In genomic region chr22:42994917-42995562, GRCh38 we compare ENCODE assay signal across 8 cellular contexts. TPM values are rescaled to one million over a fixed set of nuclear protein-coding genes. Genes with fewer than 3 reads are reported as not detected.
A peak's percentile ranks its signal among the peaks of the same experiment; 100 is the strongest.
DNase-seq lines count a peak whose midpoint lies in the region; ATAC-seq and TF ChIP-seq lines count a peak whose summit lies in the region.

No MANE protein-coding gene starts in this region.

- H3K36me3 Mint-ChIP-seq in brain: peaks cover 44% of the 10 kb centered on the region
- peaks cover 5% of the 10 kb centered on the region for H3K36me3 Mint-ChIP-seq in stimulated activated effector memory CD8-positive, alpha-beta T cell treated with anti-CD3 and anti-CD28 coated beads, Interleukin-12 subunit alpha, Interleukin-12 subunit beta, amount 100 ng/mL, for 72 hours

- H3K27me3 Mint-ChIP-seq in brain: no peaks in the 10 kb centered on the region

- ATAC-seq in stimulated activated effector memory CD8-positive, alpha-beta T cell treated with anti-CD3 and anti-CD28 coated beads, Interleukin-12 subunit alpha, Interleukin-12 subunit beta, amount 100 ng/mL, for 72 hours: no peak
- ATAC-seq in GM19351 (IDR thresholded peaks at IDR 0.05; ENCODE audit: unreplicated experiment) (no peak), HG03097 (IDR thresholded peaks at IDR 0.05; ENCODE audit: low FRiP score, unreplicated experiment) (no peak)

- peak; percentile 78 for DNase-seq in AG08395 (ENCODE audit: low spot score)
- DNase-seq in KG1 (lab: John Stamatoyannopoulos, UW): peak; percentile 37
- DNase-seq in kidney glomerular epithelial cell (lab: John Stamatoyannopoulos, UW): peak; percentile 86
- peak in 10 of 49 donors; percentile 4 to 44 (median 18) for DNase-seq in substantia nigra (lab: John Stamatoyannopoulos, UW)
- DNase-seq in stimulated activated effector memory CD8-positive, alpha-beta T cell treated with anti-CD3 and anti-CD28 coated beads, Interleukin-12 subunit alpha, Interleukin-12 subunit beta, amount 100 ng/mL, for 72 hours (ENCODE audit: low spot score in 2 of 2): no peak

- H3K9me3 Mint-ChIP-seq in brain: peaks cover 5 to 18% (median 6%) of the 10 kb centered on the region in 5 experiments
- no peaks in the 10 kb centered on the region for H3K9me3 Mint-ChIP-seq in stimulated activated effector memory CD8-positive, alpha-beta T cell treated with anti-CD3 and anti-CD28 coated beads, Interleukin-12 subunit alpha, Interleukin-12 subunit beta, amount 100 ng/mL, for 72 hours

- peak overlapping the region; percentile 70 for H3K27ac ChIP-seq in substantia nigra (ENCODE audit: low read depth, low read length, poor library complexity, severe bottlenecking)

- H3K27ac Mint-ChIP-seq in brain: peak overlapping the region; percentile 80 to 98 (median 95)
- H3K27ac Mint-ChIP-seq in stimulated activated effector memory CD8-positive, alpha-beta T cell treated with anti-CD3 and anti-CD28 coated beads, Interleukin-12 subunit alpha, Interleukin-12 subunit beta, amount 100 ng/mL, for 72 hours: no peak overlapping the region

- H3K4me1 Mint-ChIP-seq in brain: peaks cover 37% of the 10 kb centered on the region
- H3K4me1 Mint-ChIP-seq in stimulated activated effector memory CD8-positive, alpha-beta T cell treated with anti-CD3 and anti-CD28 coated beads, Interleukin-12 subunit alpha, Interleukin-12 subunit beta, amount 100 ng/mL, for 72 hours: peaks cover 42% of the 10 kb centered on the region

- peak overlapping the region in 3 of 5 experiments; percentile 50 to 78 (median 56) for H3K4me3 Mint-ChIP-seq in brain
- H3K4me3 Mint-ChIP-seq in stimulated activated effector memory CD8-positive, alpha-beta T cell treated with anti-CD3 and anti-CD28 coated beads, Interleukin-12 subunit alpha, Interleukin-12 subunit beta, amount 100 ng/mL, for 72 hours: no peak overlapping the region

- no peak for TF ChIP-seq CTCF in brain (conservative IDR thresholded peaks at IDR 0.05)

RNA-seq across cellular contexts. Expression of gene PACSIN2, which starts 19.9 kb away (rescaled TPM):
- polyA plus RNA-seq in brain (ENCODE audit: insufficient read depth, low read depth, low replicate concordance): 87.7 TPM

Comparison
In these comparisons a context has a peak if more than half of its experiments do, and no peak if none do; other contexts are left out.
1. DNase-seq: peak in AG08395 (single experiment), KG1 (single experiment) and kidney glomerular epithelial cell (single experiment); none in stimulated activated effector memory CD8-positive, alpha-beta T cell treated with anti-CD3 and anti-CD28 coated beads, Interleukin-12 subunit alpha, Interleukin-12 subunit beta, amount 100 ng/mL, for 72 hours (0 of 2).